1 cellular context compared by ENCODE assay signal in genomic region chr10:89278034-89278535, GRCh38.
A peak's percentile ranks its signal among the peaks of the same experiment; 100 is the strongest.
TF ChIP-seq lines count a peak whose summit lies in the region.

No MANE protein-coding gene starts in this region.

TF ChIP-seq in A549, 52 proteins besides CTCF, POLR2A, EP300 and RAD21 (continued from another document):
- TF ChIP-seq, protein P1, sequence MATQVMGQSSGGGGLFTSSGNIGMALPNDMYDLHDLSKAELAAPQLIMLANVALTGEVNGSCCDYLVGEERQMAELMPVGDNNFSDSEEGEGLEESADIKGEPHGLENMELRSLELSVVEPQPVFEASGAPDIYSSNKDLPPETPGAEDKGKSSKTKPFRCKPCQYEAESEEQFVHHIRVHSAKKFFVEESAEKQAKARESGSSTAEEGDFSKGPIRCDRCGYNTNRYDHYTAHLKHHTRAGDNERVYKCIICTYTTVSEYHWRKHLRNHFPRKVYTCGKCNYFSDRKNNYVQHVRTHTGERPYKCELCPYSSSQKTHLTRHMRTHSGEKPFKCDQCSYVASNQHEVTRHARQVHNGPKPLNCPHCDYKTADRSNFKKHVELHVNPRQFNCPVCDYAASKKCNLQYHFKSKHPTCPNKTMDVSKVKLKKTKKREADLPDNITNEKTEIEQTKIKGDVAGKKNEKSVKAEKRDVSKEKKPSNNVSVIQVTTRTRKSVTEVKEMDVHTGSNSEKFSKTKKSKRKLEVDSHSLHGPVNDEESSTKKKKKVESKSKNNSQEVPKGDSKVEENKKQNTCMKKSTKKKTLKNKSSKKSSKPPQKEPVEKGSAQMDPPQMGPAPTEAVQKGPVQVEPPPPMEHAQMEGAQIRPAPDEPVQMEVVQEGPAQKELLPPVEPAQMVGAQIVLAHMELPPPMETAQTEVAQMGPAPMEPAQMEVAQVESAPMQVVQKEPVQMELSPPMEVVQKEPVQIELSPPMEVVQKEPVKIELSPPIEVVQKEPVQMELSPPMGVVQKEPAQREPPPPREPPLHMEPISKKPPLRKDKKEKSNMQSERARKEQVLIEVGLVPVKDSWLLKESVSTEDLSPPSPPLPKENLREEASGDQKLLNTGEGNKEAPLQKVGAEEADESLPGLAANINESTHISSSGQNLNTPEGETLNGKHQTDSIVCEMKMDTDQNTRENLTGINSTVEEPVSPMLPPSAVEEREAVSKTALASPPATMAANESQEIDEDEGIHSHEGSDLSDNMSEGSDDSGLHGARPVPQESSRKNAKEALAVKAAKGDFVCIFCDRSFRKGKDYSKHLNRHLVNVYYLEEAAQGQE (IDR thresholded peaks at IDR 0.05), result no peak
- TF ChIP-seq TFCP2L1 (CRISPR knock-in tag; IDR thresholded peaks at IDR 0.05) (no peak), CHD2 (IDR thresholded peaks at IDR 0.05; ENCODE audit: low read length, partially characterized antibody) (no peak), CHD4 (IDR thresholded peaks at IDR 0.05; ENCODE audit: borderline replicate concordance) (no peak), KDM5A (IDR thresholded peaks at IDR 0.05) (no peak), GATA3 (IDR thresholded peaks at IDR 0.05; ENCODE audit: borderline replicate concordance) (peak; percentile 79; the same call in 1 of the 2 replicates), CBX8 (IDR thresholded peaks at IDR 0.05) (no peak), HDAC2 (IDR thresholded peaks at IDR 0.05) (no peak), JUNB (IDR thresholded peaks at IDR 0.05) (peak; percentile 85), JUN (IDR thresholded peaks at IDR 0.05) (peak; percentile 81 to 84; a peak in 3 of 5 replicates), SMC3 (IDR thresholded peaks at IDR 0.05) (no peak), RFX5 (IDR thresholded peaks at IDR 0.05) (no peak), NPAS2 (CRISPR knock-in tag; IDR thresholded peaks at IDR 0.05; ENCODE audit: borderline replicate concordance) (no peak), HOXB13 (CRISPR knock-in tag; IDR thresholded peaks at IDR 0.05; ENCODE audit: low read depth) (no peak), HOXB5 (CRISPR knock-in tag; IDR thresholded peaks at IDR 0.05) (no peak)
- TF ChIP-seq, protein P2, sequence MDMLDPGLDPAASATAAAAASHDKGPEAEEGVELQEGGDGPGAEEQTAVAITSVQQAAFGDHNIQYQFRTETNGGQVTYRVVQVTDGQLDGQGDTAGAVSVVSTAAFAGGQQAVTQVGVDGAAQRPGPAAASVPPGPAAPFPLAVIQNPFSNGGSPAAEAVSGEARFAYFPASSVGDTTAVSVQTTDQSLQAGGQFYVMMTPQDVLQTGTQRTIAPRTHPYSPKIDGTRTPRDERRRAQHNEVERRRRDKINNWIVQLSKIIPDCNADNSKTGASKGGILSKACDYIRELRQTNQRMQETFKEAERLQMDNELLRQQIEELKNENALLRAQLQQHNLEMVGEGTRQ (IDR thresholded peaks at IDR 0.05), result no peak
- TF ChIP-seq, protein P3, sequence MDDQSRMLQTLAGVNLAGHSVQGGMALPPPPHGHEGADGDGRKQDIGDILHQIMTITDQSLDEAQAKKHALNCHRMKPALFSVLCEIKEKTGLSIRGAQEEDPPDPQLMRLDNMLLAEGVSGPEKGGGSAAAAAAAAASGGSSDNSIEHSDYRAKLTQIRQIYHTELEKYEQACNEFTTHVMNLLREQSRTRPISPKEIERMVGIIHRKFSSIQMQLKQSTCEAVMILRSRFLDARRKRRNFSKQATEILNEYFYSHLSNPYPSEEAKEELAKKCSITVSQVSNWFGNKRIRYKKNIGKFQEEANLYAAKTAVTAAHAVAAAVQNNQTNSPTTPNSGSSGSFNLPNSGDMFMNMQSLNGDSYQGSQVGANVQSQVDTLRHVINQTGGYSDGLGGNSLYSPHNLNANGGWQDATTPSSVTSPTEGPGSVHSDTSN (IDR thresholded peaks at IDR 0.05), result no peak
- TF ChIP-seq, protein P4, sequence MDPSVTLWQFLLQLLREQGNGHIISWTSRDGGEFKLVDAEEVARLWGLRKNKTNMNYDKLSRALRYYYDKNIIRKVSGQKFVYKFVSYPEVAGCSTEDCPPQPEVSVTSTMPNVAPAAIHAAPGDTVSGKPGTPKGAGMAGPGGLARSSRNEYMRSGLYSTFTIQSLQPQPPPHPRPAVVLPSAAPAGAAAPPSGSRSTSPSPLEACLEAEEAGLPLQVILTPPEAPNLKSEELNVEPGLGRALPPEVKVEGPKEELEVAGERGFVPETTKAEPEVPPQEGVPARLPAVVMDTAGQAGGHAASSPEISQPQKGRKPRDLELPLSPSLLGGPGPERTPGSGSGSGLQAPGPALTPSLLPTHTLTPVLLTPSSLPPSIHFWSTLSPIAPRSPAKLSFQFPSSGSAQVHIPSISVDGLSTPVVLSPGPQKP (IDR thresholded peaks at IDR 0.05; ENCODE audit: low read depth, low read length), result no peak
TF ChIP-seq in A549: peak in this region for 6.
